ENCODE assay signal across 1 cellular context in genomic region chr2:159075726-159076125, GRCh38.
TF ChIP-seq lines count a peak whose summit lies in the region.

No MANE protein-coding gene starts in this region.

TF ChIP-seq in IMR-90, 13 proteins besides CTCF, POLR2A, EP300 and RAD21:
- no peak for TF ChIP-seq SMC3 (IDR thresholded peaks at IDR 0.05; ENCODE audit: low read depth, low read length)
- TF ChIP-seq CEBPB (IDR thresholded peaks at IDR 0.05; ENCODE audit: low read depth, low read length), result peak; percentile 22; the same call in 1 of the 2 replicates
- TF ChIP-seq USF2 (IDR thresholded peaks at IDR 0.05; ENCODE audit: low read depth, low read length), result no peak
- no peak for TF ChIP-seq ELK1 (IDR thresholded peaks at IDR 0.05; ENCODE audit: borderline replicate concordance, low read depth, low read length)
TF ChIP-seq in IMR-90: peak in this region for 1.
